12 cellular contexts compared by ENCODE assay signal in the genomic region with DNA sequence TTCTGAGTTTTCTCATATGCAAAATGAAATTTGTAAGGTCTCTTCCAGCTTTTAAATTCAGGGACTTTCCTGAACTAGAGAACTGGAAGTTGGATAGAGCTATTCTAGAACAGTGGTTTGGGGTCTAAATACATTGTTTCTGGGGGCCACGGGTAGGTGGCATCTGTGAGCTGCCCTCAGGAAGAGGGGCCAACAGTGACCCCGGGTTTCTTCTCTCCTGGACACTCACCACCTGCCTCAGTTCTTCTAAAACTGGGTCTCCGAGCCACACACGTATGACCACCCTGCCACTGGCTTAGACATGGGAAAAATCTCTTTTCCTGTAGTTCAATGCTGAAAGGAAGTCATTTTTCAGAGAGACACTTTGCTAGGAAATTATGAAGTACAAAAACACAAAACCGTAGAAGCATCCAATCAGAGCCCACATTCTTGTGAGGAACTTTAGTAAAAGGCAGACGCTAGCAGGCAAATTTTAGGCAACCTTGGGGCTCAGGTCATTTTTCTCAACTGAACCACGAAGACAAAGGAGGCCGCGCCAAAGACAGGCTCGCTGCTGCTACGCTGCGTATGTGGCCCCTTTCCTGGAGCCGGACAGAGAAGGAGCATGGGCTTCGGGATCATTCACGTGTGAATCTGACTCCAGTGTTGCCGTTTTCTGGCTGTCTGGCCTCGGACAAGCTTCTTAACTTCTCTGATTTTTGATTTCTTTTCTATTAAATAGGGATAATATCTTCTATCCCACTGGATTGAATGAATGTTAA. TPM values are rescaled to one million over a fixed set of nuclear protein-coding genes. Genes with fewer than 3 reads are reported as not detected.
A peak's percentile ranks its signal among the peaks of the same experiment; 100 is the strongest.
DNase-seq lines count a peak whose midpoint lies in the region; ATAC-seq and TF ChIP-seq lines count a peak whose summit lies in the region.
"Had no signal": no experiment of that assay in that cellular context is flagged by ENCODE, and none has a peak within 500 bp of the region (broad histone marks: within the 10 kb centered on the region; RNA-seq: fewer than 3 reads in every experiment).

No MANE protein-coding gene starts in this region.

- H4K91ac ChIP-seq in neuronal stem cell (ENCODE audit: low read depth, low read length, poor library complexity): no peak overlapping the region

- no peak overlapping the region for H2AK5ac ChIP-seq in neuronal stem cell (ENCODE audit: low read depth, low read length)

- no peaks in the 10 kb centered on the region for H3K79me1 ChIP-seq in neuronal stem cell (ENCODE audit: low read depth, low read length)

- ATAC-seq in right cardiac atrium: no peak
- no peak for ATAC-seq in left ventricle myocardium superior
- no peak for ATAC-seq in HG02763 (IDR thresholded peaks at IDR 0.05; ENCODE audit: unreplicated experiment)

- H3K18ac ChIP-seq in neuronal stem cell (ENCODE audit: low read length): no peak overlapping the region

- H3K23ac ChIP-seq in neuronal stem cell (ENCODE audit: low read depth, low read length, poor library complexity): no peak overlapping the region

- H3K27me3 ChIP-seq in right cardiac atrium (ENCODE audit: control insufficient read depth, insufficient read depth): no peaks in the 10 kb centered on the region
- no peaks in the 10 kb centered on the region for H3K27me3 ChIP-seq in esophagus squamous epithelium
- no peaks in the 10 kb centered on the region for H3K27me3 ChIP-seq in neuronal stem cell (ENCODE audit: control insufficient read depth in 3 of 3, insufficient read depth in 3 of 3, low read depth in 1 of 3, low read length in 3 of 3)
- no peaks in the 10 kb centered on the region for H3K27me3 ChIP-seq in WERI-Rb-1 (ENCODE audit: insufficient read depth, low read depth, severe bottlenecking)

- H2BK5ac ChIP-seq in neuronal stem cell (ENCODE audit: low read length): no peak overlapping the region

- intact Hi-C loops in right cardiac atrium (cut with DNase I): no loop called here
- intact Hi-C loops in left ventricle myocardium superior (cut with micrococcal nuclease): no loop called here
- intact Hi-C loops in esophagus squamous epithelium (cut with DNase I): no loop called here

- H2AFZ ChIP-seq in neuronal stem cell (ENCODE audit: low read length): peak overlapping the region; percentile 48

- H2BK120ac ChIP-seq in neuronal stem cell (ENCODE audit: low read depth, low read length): no peak overlapping the region

- H3K4me3 ChIP-seq in right cardiac atrium (ENCODE audit: low read length): no peak overlapping the region
- no peak overlapping the region for H3K4me3 ChIP-seq in esophagus squamous epithelium
- no peak overlapping the region for H3K4me3 ChIP-seq in neuronal stem cell (ENCODE audit: low read length in 2 of 2)
- no peak overlapping the region for H3K4me3 ChIP-seq in WERI-Rb-1 (ENCODE audit: low read depth, low read length)

- H3K27ac ChIP-seq in right cardiac atrium (ENCODE audit: low read length) (peak overlapping the region; percentile 31), esophagus squamous epithelium (peak overlapping the region in 3 of 4 donors; percentile 69 to 85 (median 81)), neuronal stem cell (replicated peaks; ENCODE audit: low read length) (no peak overlapping the region), WERI-Rb-1 (no peak overlapping the region)
- H3K27ac ChIP-seq: epithelial cell of prostate had no signal

- 75% methylated on average over 17 of the region's 17 CpGs for WGBS in right cardiac atrium
- WGBS in esophagus squamous epithelium, 2 donors: 70 to 74% methylated on average over 14 to 16 of the region's 17 CpGs
- no CpG with 5 or more reads among the region's 17 CpGs for WGBS in neuronal stem cell (ENCODE audit: extremely low coverage in 2 of 2, insufficient read length in 2 of 2, insufficient replicate concordance in 1 of 2), 2 donors

- H4K8ac ChIP-seq in neuronal stem cell (ENCODE audit: low read depth, low read length): no peak overlapping the region

- TF ChIP-seq POLR2A in esophagus squamous epithelium (IDR thresholded peaks at IDR 0.05): no peak

- no peak overlapping the region for H3K4me2 ChIP-seq in neuronal stem cell (ENCODE audit: insufficient read depth, low read length, poor library complexity, severe bottlenecking)
- H3K4me2 ChIP-seq: SK-N-SH had no signal

- H3K9me3 ChIP-seq in right cardiac atrium (ENCODE audit: control insufficient read depth, low read length) (no peaks in the 10 kb centered on the region), esophagus squamous epithelium (no peaks in the 10 kb centered on the region), neuronal stem cell (replicated peaks in 1 of 2; ENCODE audit: control insufficient read depth in 2 of 2, insufficient read depth in 1 of 2, low read depth in 1 of 2, low read length in 2 of 2) (peaks cover 0 to under 1% of the 10 kb centered on the region in 2 donors), WERI-Rb-1 (ENCODE audit: severe bottlenecking) (no peaks in the 10 kb centered on the region)
- H3K9me3 ChIP-seq: SK-N-SH had no signal

- DNase-seq in right cardiac atrium (no peak), left ventricle myocardium superior (no peak), esophagus squamous epithelium (lab: John Stamatoyannopoulos, UW) (no peak), neuronal stem cell (ENCODE audit: low spot score) (no peak), WERI-Rb-1 (no peak), inferior parietal cortex (ENCODE audit: extremely low spot score) (no peak), GM13976 (ENCODE audit: low spot score) (no peak)
- DNase-seq: amniotic stem cell; stimulated activated naive CD4-positive, alpha-beta T cell treated with Interleukin-2 at 50 U/mL for 16 hours had no signal

- H3K4ac ChIP-seq in neuronal stem cell (ENCODE audit: low read length): no peak overlapping the region

- peaks cover 8% of the 10 kb centered on the region for H3K4me1 ChIP-seq in right cardiac atrium (ENCODE audit: control insufficient read depth, insufficient read depth, low read length)
- H3K4me1 ChIP-seq in esophagus squamous epithelium: peaks cover 13 to 28% (median 23%) of the 10 kb centered on the region in 3 donors
- peaks cover 10 to 14% of the 10 kb centered on the region in 2 donors for H3K4me1 ChIP-seq in neuronal stem cell (ENCODE audit: control insufficient read depth in 2 of 2, insufficient read depth in 1 of 2, low read depth in 1 of 2, low read length in 2 of 2)

- in situ Hi-C loops in GM13976 (cut with MboI; ENCODE audit: low sequenced_read_pairs, unreplicated experiment): no loop called here

- H3K36me3 ChIP-seq in esophagus squamous epithelium (no peaks in the 10 kb centered on the region), neuronal stem cell (replicated peaks in 1 of 2; ENCODE audit: control insufficient read depth in 2 of 2, insufficient read depth in 2 of 2, low read length in 2 of 2) (no peaks in the 10 kb centered on the region), WERI-Rb-1 (no peaks in the 10 kb centered on the region)

- no peak overlapping the region for H2BK15ac ChIP-seq in neuronal stem cell (ENCODE audit: low read length)

- no peak overlapping the region for H2BK12ac ChIP-seq in neuronal stem cell (ENCODE audit: low read length)

- no peak overlapping the region for H3K14ac ChIP-seq in neuronal stem cell (ENCODE audit: low read length)

- no peak overlapping the region for H3K9ac ChIP-seq in neuronal stem cell (ENCODE audit: low read depth, low read length, poor library complexity)
- H3K9ac ChIP-seq: SK-N-SH had no signal

- TF ChIP-seq CTCF in esophagus squamous epithelium (IDR thresholded peaks at IDR 0.05): no peak
- no peak for TF ChIP-seq CTCF in WERI-Rb-1 (IDR thresholded peaks at IDR 0.05; ENCODE audit: low read depth, low read length)
- no peak for TF ChIP-seq CTCF in GM13976 (IDR thresholded peaks at IDR 0.05; ENCODE audit: borderline replicate concordance, control extremely low read depth, extremely low read depth, insufficient read depth, missing control alignments)

RNA-seq across cellular contexts. Expression of a gene that starts 50.5 kb away (rescaled TPM):
- total RNA-seq in right cardiac atrium: 1 to 10 TPM; 4.5 to 8.1 (median 6.1) TPM
- polyA plus RNA-seq in right cardiac atrium: 2.5 TPM
- total RNA-seq in left ventricle myocardium superior: 8.9 TPM
- 1 to 10 TPM in 2 of 4 donors, under 1 TPM in 2; 0.48 to 2.9 (median 1.4) TPM for total RNA-seq in esophagus squamous epithelium
- polyA plus RNA-seq in neuronal stem cell (2013, experiment 1 of 2): not detected
- not detected for polyA plus RNA-seq in neuronal stem cell (2013, experiment 2 of 2)
- polyA plus RNA-seq: SK-N-SH had no signal

Comparison
In these comparisons a context has a peak if more than half of its experiments do, and no peak if none do; other contexts are left out.
1. H3K27ac ChIP-seq: peak in right cardiac atrium (single experiment) and esophagus squamous epithelium (3 of 4); none in neuronal stem cell (single experiment) and WERI-Rb-1 (single experiment).